Comparison of ENCODE assay signal across 14 cellular contexts in the genomic region with DNA sequence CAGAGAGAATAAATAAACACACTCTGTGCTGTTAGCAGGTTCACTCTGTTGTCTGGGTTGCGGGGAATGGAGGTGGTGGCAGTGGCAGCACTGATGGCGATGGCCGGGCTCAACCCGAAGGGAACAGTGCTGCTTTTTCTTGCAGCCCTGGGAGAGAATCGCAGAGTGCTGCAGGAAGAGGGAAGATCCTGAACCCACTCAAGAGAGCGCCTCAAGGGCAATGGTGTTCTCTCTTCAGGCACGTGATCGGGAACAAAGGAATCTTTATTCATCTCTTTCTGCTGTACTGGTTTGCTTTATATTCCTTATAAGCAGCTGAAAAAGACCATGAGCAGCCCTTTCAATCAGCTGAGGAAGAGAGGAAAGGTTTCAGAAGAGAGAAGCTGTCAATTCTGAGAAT.
DNase-seq lines count a peak whose midpoint lies in the region; TF ChIP-seq lines count a peak whose summit lies in the region.
"Had no signal": no experiment of that assay in that cellular context is flagged by ENCODE, and none has a peak within 500 bp of the region (broad histone marks: within the 10 kb centered on the region; RNA-seq: fewer than 3 reads in every experiment).

No MANE protein-coding gene starts in this region.

- H3K9me2 ChIP-seq in hepatocyte (replicated peaks; ENCODE audit: insufficient read depth) = no peaks in the 10 kb centered on the region

- no peak overlapping the region for H3K23ac ChIP-seq in neuronal stem cell (ENCODE audit: low read depth, low read length, poor library complexity)

- no peak overlapping the region for H2BK5ac ChIP-seq in neuronal stem cell (ENCODE audit: low read length)

- no peak overlapping the region for H4K91ac ChIP-seq in neuronal stem cell (ENCODE audit: low read depth, low read length, poor library complexity)

- no peak overlapping the region for H4K8ac ChIP-seq in neuronal stem cell (ENCODE audit: low read depth, low read length)

- H2AFZ ChIP-seq in hepatocyte (peak overlapping the region; percentile 54), neuronal stem cell (ENCODE audit: low read length) (peak overlapping the region; percentile 81)

- no peak overlapping the region for H2BK12ac ChIP-seq in neuronal stem cell (ENCODE audit: low read length)

- H3K4me2 ChIP-seq in hepatocyte (peak overlapping the region; percentile 64), neuronal stem cell (ENCODE audit: insufficient read depth, low read length, poor library complexity, severe bottlenecking) (no peak overlapping the region)

- peak overlapping the region; percentile 80 for H3K18ac ChIP-seq in neuronal stem cell (ENCODE audit: low read length)

- H3K36me3 ChIP-seq in ES-I3 (ENCODE audit: insufficient read depth, low read length) (no peaks in the 10 kb centered on the region), adrenal gland (replicated peaks in 1 of 2) (no peaks in the 10 kb centered on the region), hepatocyte (replicated peaks; ENCODE audit: insufficient read depth, low read depth) (no peaks in the 10 kb centered on the region), neuronal stem cell (replicated peaks in 1 of 2; ENCODE audit: control insufficient read depth in 2 of 2, insufficient read depth in 2 of 2, low read length in 2 of 2) (no peaks in the 10 kb centered on the region)
- H3K36me3 ChIP-seq: gastrocnemius medialis had no signal

- no peak overlapping the region for H2BK15ac ChIP-seq in neuronal stem cell (ENCODE audit: low read length)

- no peak overlapping the region for H3K4ac ChIP-seq in neuronal stem cell (ENCODE audit: low read length)

- TF ChIP-seq CTCF in adrenal gland (IDR thresholded peaks at IDR 0.05) (no peak), hepatocyte (IDR thresholded peaks at IDR 0.05; ENCODE audit: poor library complexity) (no peak)

- peak overlapping the region; percentile 22; the same call in 1 of the 2 replicates for H3K9ac ChIP-seq in ES-I3 (ENCODE audit: low read depth, low read length)
- no peak overlapping the region for H3K9ac ChIP-seq in neuronal stem cell (ENCODE audit: low read depth, low read length, poor library complexity)

- peak in 1 of 2 donors; percentile 10 for TF ChIP-seq POLR2A in adrenal gland (IDR thresholded peaks at IDR 0.05)

- peak overlapping the region in 1 of 4 donors; percentile 42 for H3K4me3 ChIP-seq in adrenal gland
- H3K4me3 ChIP-seq in hepatocyte = no peak overlapping the region
- peak overlapping the region in 1 of 2 donors; percentile 14 for H3K4me3 ChIP-seq in neuronal stem cell (ENCODE audit: low read length in 2 of 2)
- H3K4me3 ChIP-seq: gastrocnemius medialis, skin epidermis had no signal

- H3K79me1 ChIP-seq in neuronal stem cell (ENCODE audit: low read depth, low read length) = no peaks in the 10 kb centered on the region

- H2AK5ac ChIP-seq in neuronal stem cell (ENCODE audit: low read depth, low read length) = no peak overlapping the region

- H3K79me2 ChIP-seq in hepatocyte = no peaks in the 10 kb centered on the region

- H3K14ac ChIP-seq in neuronal stem cell (ENCODE audit: low read length) = no peak overlapping the region

- no peaks in the 10 kb centered on the region for H3K27me3 ChIP-seq in adrenal gland
- no peaks in the 10 kb centered on the region for H3K27me3 ChIP-seq in hepatocyte
- no peaks in the 10 kb centered on the region for H3K27me3 ChIP-seq in neuronal stem cell (ENCODE audit: control insufficient read depth in 3 of 3, insufficient read depth in 3 of 3, low read depth in 1 of 3, low read length in 3 of 3)
- H3K27me3 ChIP-seq: gastrocnemius medialis had no signal

- intact Hi-C loops in adrenal gland (cut with DNase I) = no loop called here

- H4K20me1 ChIP-seq in hepatocyte (ENCODE audit: insufficient read depth, poor library complexity, severe bottlenecking) = no peaks in the 10 kb centered on the region

- H3K27ac ChIP-seq in adrenal gland = peak overlapping the region in 1 of 5 donors; percentile 55
- H3K27ac ChIP-seq in hepatocyte = peak overlapping the region; percentile 59
- H3K27ac ChIP-seq in neuronal stem cell (replicated peaks; ENCODE audit: low read length) = no peak overlapping the region
- H3K27ac ChIP-seq: gastrocnemius medialis, HL-60 had no signal

- H3K9me3 ChIP-seq in ES-I3 (ENCODE audit: control insufficient read depth, insufficient read depth, low read length) (no peaks in the 10 kb centered on the region), adrenal gland (replicated peaks in 1 of 3) (no peaks in the 10 kb centered on the region), hepatocyte (ENCODE audit: low read depth) (no peaks in the 10 kb centered on the region), neuronal stem cell (replicated peaks in 1 of 2; ENCODE audit: control insufficient read depth in 2 of 2, insufficient read depth in 1 of 2, low read depth in 1 of 2, low read length in 2 of 2) (no peaks in the 10 kb centered on the region)
- H3K9me3 ChIP-seq: gastrocnemius medialis had no signal

- DNase-seq in adrenal gland (peak in 4 of 7 donors; percentile 7 to 25 (median 16)), hepatocyte (ENCODE audit: low spot score) (no peak), neuronal stem cell (ENCODE audit: low spot score) (no peak), NCI-H2196 (lab: John Stamatoyannopoulos, UW; ENCODE audit: unreplicated experiment) (no peak), NOMO-1 (lab: John Stamatoyannopoulos, UW; ENCODE audit: unreplicated experiment in 2 of 2) (no peak), cerebellum (ENCODE audit: low spot score) (no peak)
- no peak for DNase-seq in stimulated activated CD4-positive, alpha-beta T cell treated with anti-CD3 and anti-CD28 coated beads, Interleukin-4, amount 100 ng/mL, for 4 hours
- DNase-seq: activated CD4-positive, alpha-beta T cell treated with anti-CD3 and anti-CD28 coated beads, Interleukin-2, amount 50 U/mL, for 1 hour; activated gamma-delta T cell treated with Interleukin-2 at 50 U/mL for 16 hours; gastrocnemius medialis; MV-4-11 had no signal

- H3K4me1 ChIP-seq in ES-I3 (ENCODE audit: insufficient read depth, low read length) = peaks cover 19% of the 10 kb centered on the region
- peaks cover 0 to 7% of the 10 kb centered on the region in 2 donors for H3K4me1 ChIP-seq in adrenal gland (replicated peaks in 1 of 2)
- no peaks in the 10 kb centered on the region for H3K4me1 ChIP-seq in hepatocyte (ENCODE audit: insufficient read depth)
- H3K4me1 ChIP-seq in neuronal stem cell (ENCODE audit: control insufficient read depth in 2 of 2, insufficient read depth in 1 of 2, low read depth in 1 of 2, low read length in 2 of 2) = peaks cover 3 to 19% of the 10 kb centered on the region in 2 donors
- H3K4me1 ChIP-seq: gastrocnemius medialis had no signal

- 21 to 35% (median 31%) methylated on average over 8 of the region's 8 CpGs for WGBS in adrenal gland, 4 donors
- 42% methylated on average over 8 of the region's 8 CpGs for WGBS in hepatocyte (ENCODE audit: low lambda C conversion rate, missing lambda C conversion rate)
- no CpG with 5 or more reads among the region's 8 CpGs for WGBS in neuronal stem cell (ENCODE audit: extremely low coverage in 2 of 2, insufficient read length in 2 of 2, insufficient replicate concordance in 1 of 2), 2 donors

- H2BK120ac ChIP-seq in neuronal stem cell (ENCODE audit: low read depth, low read length) = no peak overlapping the region

Comparison
In these comparisons a context has a peak if more than half of its experiments do, and no peak if none do; other contexts are left out.
1. DNase-seq: peak in adrenal gland (4 of 7); none in hepatocyte (single experiment), neuronal stem cell (single experiment), NCI-H2196 (single experiment), stimulated activated CD4-positive, alpha-beta T cell treated with anti-CD3 and anti-CD28 coated beads, Interleukin-4, amount 100 ng/mL, for 4 hours (0 of 2), NOMO-1 (0 of 2) and cerebellum (single experiment).